In the genomic region with DNA sequence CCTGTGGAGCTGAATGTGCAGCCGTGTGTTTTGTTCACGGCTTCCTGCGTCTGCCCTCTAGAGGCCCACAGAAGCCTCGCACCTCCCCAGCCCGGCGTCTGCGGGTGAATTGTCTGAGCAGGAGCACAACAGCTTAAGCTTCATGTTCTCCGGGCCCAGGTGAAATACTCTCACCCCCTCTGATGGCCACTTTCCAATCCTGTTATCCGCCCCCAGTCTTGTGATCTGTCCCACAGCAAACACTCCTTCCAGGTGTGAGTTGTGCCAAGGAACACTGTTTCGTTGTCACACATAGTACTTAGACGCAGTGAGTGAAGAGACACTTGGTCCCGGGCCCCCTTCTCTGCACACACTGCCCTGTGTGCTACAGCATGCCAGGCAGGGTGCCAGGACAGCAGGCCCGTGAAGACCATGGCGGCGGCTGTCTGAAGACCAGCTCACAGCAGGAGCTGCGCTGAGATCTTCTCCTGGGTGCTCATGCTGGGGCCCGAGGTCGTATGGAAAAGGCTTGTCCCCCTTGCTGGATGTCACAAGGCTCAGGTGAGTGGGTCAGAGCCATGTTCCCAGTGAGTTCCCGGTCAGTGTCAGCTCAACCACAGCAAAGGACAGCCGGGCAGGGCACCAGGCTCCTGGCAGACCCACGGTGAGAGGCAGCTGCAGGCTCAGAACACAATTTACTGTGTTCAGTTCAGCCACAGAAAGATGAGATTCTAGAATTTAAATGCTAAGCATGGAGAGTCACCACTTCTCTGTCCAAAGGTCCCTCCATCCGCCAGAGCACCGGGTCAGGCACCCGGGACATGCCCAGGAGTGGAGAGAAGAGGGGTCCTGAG, we compare ENCODE assay signal across 7 cellular contexts. TPM values are rescaled to one million over a fixed set of nuclear protein-coding genes. Genes with fewer than 3 reads are reported as not detected.
A peak's percentile ranks its signal among the peaks of the same experiment; 100 is the strongest.
DNase-seq lines count a peak whose midpoint lies in the region; ATAC-seq, FAIRE-seq and TF ChIP-seq lines count a peak whose summit lies in the region.

No MANE protein-coding gene starts in this region.

- H3K4me2 ChIP-seq in OCI-LY7 (ENCODE audit: low read length), result no peak overlapping the region

- POLR2A ChIA-PET in OCI-LY7 (lab: Charles Lee), result no interaction called here

- H4K20me1 ChIP-seq in OCI-LY7 (ENCODE audit: insufficient read depth, low read length), result no peaks in the 10 kb centered on the region

- intact Hi-C loops in OCI-LY7 (cut with micrococcal nuclease; ENCODE audit: unreplicated experiment), result loop anchor here (5.0 kb wide), 1 partner anchor 159 kb away; no protein-coding TSS in a partner anchor

- H3K79me2 ChIP-seq in OCI-LY7 (ENCODE audit: insufficient read depth, low read depth, low read length), result no peaks in the 10 kb centered on the region

- H3K27ac ChIP-seq in OCI-LY7 (ENCODE audit: low read depth, low read length, poor library complexity, severe bottlenecking), result no peak overlapping the region
- no peak overlapping the region for H3K27ac ChIP-seq in cardiac muscle cell

- peaks cover 2% of the 10 kb centered on the region for H3K27me3 ChIP-seq in cardiac muscle cell

- no peaks in the 10 kb centered on the region for H3K9me3 ChIP-seq in OCI-LY7 (ENCODE audit: low read length)
- H3K9me3 ChIP-seq in cardiac muscle cell (ENCODE audit: low read depth), result no peaks in the 10 kb centered on the region

- H3K4me1 ChIP-seq in OCI-LY7 (ENCODE audit: insufficient read depth, low read length, poor library complexity, severe bottlenecking) (no peaks in the 10 kb centered on the region), cardiac muscle cell (ENCODE audit: low read depth) (no peaks in the 10 kb centered on the region)

- peak; percentile 72 for TF ChIP-seq CTCF in GM12875 (IDR thresholded peaks at IDR 0.05; ENCODE audit: borderline replicate concordance, insufficient read depth, low read depth, low read length)
- peak; percentile 65 for TF ChIP-seq CTCF in OCI-LY7 (conservative IDR thresholded peaks at IDR 0.05; ENCODE audit: low read length)
- peak; percentile 96 for TF ChIP-seq CTCF in cardiac muscle cell (IDR thresholded peaks at IDR 0.05; ENCODE audit: low read depth, low read length)

- H3K4me3 ChIP-seq in GM12875 (ENCODE audit: low read depth, low read length) (no peak overlapping the region), OCI-LY7 (ENCODE audit: low read depth, low read length, poor library complexity, severe bottlenecking) (no peak overlapping the region), cardiac muscle cell (no peak overlapping the region)

- no TSS peak for BruUV-seq in OCI-LY7 (replicated peaks; lab: Mats Ljungman, UMichigan)

- H3K36me3 ChIP-seq in OCI-LY7 (ENCODE audit: insufficient read depth, low read length) (no peaks in the 10 kb centered on the region), cardiac muscle cell (no peaks in the 10 kb centered on the region)

- DNase-seq in HTR-8/SVneo (ENCODE audit: insufficient read length, low spot score), result peak; percentile 86
- peak; percentile 16 for DNase-seq in OCI-LY7 (ENCODE audit: low spot score)
- DNase-seq in activated naive CD4-positive, alpha-beta T cell treated with Interleukin-2 at 50 U/mL for 16 hours, result peak; percentile 6
- peak; percentile 76 to 91 for DNase-seq in cardiac muscle cell (ENCODE audit: low read depth in 1 of 2, low spot score in 1 of 2)
- DNase-seq in pulmonary artery endothelial cell (ENCODE audit: low read depth, low spot score), result peak; percentile 60

- peak; percentile 96 for FAIRE-seq in HTR-8/SVneo (lab: Jason Lieb, UNC)

- H3K9me2 ChIP-seq in OCI-LY7 (ENCODE audit: insufficient read depth, low read length), result no peaks in the 10 kb centered on the region

- no peak overlapping the region for H2AFZ ChIP-seq in OCI-LY7 (ENCODE audit: low read length)

- CTCF ChIA-PET in OCI-LY7 (lab: Charles Lee; ENCODE audit: unreplicated experiment), result no interaction called here

- ATAC-seq in GM21619 (IDR thresholded peaks at IDR 0.05; ENCODE audit: unreplicated experiment), result no peak

RNA-seq across cellular contexts. Expression of gene PXDN, which starts 6.8 kb away (rescaled TPM):
- total RNA-seq in OCI-LY7 (2014; rRNA removed; shearing (Covaris generic)), result not detected in 2 replicates
- total RNA-seq in OCI-LY7 (2022) (not detected in 2 replicates), cardiac muscle cell (110 and 129 TPM in 2 replicates), pulmonary artery endothelial cell (249 and 307 TPM in 2 replicates)
- 85.7 and 96.8 TPM in 2 replicates for polyA plus RNA-seq in cardiac muscle cell

Comparison
In these comparisons a context has a peak if more than half of its experiments do, and no peak if none do; other contexts are left out.
1. DNase-seq: peak in every context shown above with its lines; median percentile 86 in HTR-8/SVneo; 84 in cardiac muscle cell; 60 in pulmonary artery endothelial cell; 16 in OCI-LY7; 6 in activated naive CD4-positive, alpha-beta T cell treated with Interleukin-2 at 50 U/mL for 16 hours.
2. RNA of gene PXDN, which starts 6.8 kb away (total RNA-seq): 249 to 307 TPM in pulmonary artery endothelial cell and 110 to 129 TPM in cardiac muscle cell; not detected in OCI-LY7; every median in the first group is over 10 times any median in the second.
3. Peak in every context shown above with its lines, with median percentiles within 50 percentile points of each other: CTCF ChIP-seq.